8 cellular contexts compared by ENCODE assay signal in the genomic region with DNA sequence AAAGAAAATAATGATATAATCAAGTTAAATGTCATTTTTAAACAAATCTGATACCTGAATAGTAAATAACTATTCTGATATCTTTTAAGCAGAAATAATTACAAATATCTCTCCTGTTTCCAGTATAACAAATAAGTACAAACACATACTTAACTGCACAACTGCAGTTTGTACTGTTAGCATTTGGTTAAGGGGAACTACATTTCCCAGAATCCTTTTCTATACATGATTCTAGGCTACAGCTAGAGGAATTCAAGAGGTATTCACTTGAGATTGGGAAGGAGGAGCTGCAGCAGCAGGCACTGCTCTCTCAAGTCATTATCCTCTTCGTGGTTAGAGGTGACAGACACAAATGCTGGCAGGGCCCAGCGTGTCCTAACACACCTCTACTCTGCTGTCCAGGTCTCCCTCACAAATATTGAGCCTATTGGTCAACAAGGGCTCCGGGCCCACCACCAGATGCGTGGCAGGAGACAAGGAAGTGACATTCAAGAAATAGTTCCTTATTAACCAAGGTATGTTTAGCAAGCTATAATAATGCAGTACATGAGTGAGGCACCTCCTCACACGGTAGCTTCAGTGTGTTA.
DNase-seq lines count a peak whose midpoint lies in the region; ATAC-seq, FAIRE-seq and TF ChIP-seq lines count a peak whose summit lies in the region.

No MANE protein-coding gene starts in this region.

- H3K9me3 ChIP-seq in K562 (replicated peaks; ENCODE audit: control insufficient read depth, insufficient read depth, low read depth, low read length): no peaks in the 10 kb centered on the region; the same call in 1 of the 2 replicates

- peaks cover 16% of the 10 kb centered on the region for H3K36me3 Mint-ChIP-seq in memory B cell

- no peak; a peak in 1 of 4 replicates for TF ChIP-seq RAD21 in K562 (CRISPR knock-in tag; conservative IDR thresholded peaks at IDR 0.05 in 1 of 2, IDR thresholded peaks at IDR 0.05 in 1 of 2)

- peak overlapping the region in 1 of 2 experiments; percentile 51; a peak in 2 of 4 replicates for H3K9ac ChIP-seq in K562 (ENCODE audit: insufficient read depth in 1 of 2, low read depth in 2 of 2, low read length in 2 of 2)

- peak overlapping the region; percentile 66 for H2AFZ ChIP-seq in K562 (ENCODE audit: low read depth, low read length)

- H3K27ac ChIP-seq in K562 (ENCODE audit: extremely low read depth, low read depth, low read length): peak overlapping the region; percentile 65

- in situ Hi-C loops in K562 (cut with MboI): no loop called here

- FAIRE-seq in K562 (lab: Jason Lieb, UNC): peak; percentile 69

- BruUV-seq in K562 (replicated peaks; lab: Mats Ljungman, UMichigan): TSS peak; percentile 87

- peaks cover 3% of the 10 kb centered on the region; the same call in 1 of the 3 replicates for H3K79me2 ChIP-seq in K562 (ENCODE audit: control insufficient read depth, insufficient read depth, low read length)

- TF ChIP-seq POLR2A in K562 (conservative IDR thresholded peaks at IDR 0.05): no peak

- no peaks in the 10 kb centered on the region for H3K27me3 Mint-ChIP-seq in memory B cell

- peak overlapping the region; percentile 56 for H3K4me2 ChIP-seq in K562 (ENCODE audit: insufficient read depth, low read length)

- H4K20me1 ChIP-seq in K562 (replicated peaks; ENCODE audit: control insufficient read depth, insufficient read depth, low read length): no peaks in the 10 kb centered on the region

- no peaks in the 10 kb centered on the region for H3K27me3 ChIP-seq in K562 (ENCODE audit: control insufficient read depth in 2 of 2, insufficient read depth in 2 of 2, low read length in 2 of 2)

- H3K4me3 Mint-ChIP-seq in memory B cell: no peak overlapping the region

- TF ChIP-seq CTCF in K562 (IDR thresholded peaks at IDR 0.05 in 2 of 3, conservative IDR thresholded peaks at IDR 0.05 in 1 of 3; ENCODE audit: insufficient read depth in 2 of 3, low read depth in 1 of 3, low read length in 3 of 3): no peak

- peaks cover 10 to 33% of the 10 kb centered on the region in 2 experiments for H3K4me1 ChIP-seq in K562 (replicated peaks in 1 of 2; ENCODE audit: control insufficient read depth in 2 of 2, insufficient read depth in 2 of 2, low read length in 2 of 2)

- H3K9me3 Mint-ChIP-seq in memory B cell: no peaks in the 10 kb centered on the region

- no peak for TF ChIP-seq EP300 in K562 (IDR thresholded peaks at IDR 0.05; ENCODE audit: low read length)

- WGBS in K562 (ENCODE audit: insufficient coverage, low coverage, missing lambda C conversion rate): 66% methylated on average over 5 of the region's 5 CpGs

- H3K4me1 Mint-ChIP-seq in memory B cell: peaks cover 48% of the 10 kb centered on the region

- POLR2A ChIA-PET in K562 (lab: Yijun Ruan, JAX): interaction anchor here (0.7 to 1.5 kb wide), 4 partner anchors 15 to 211 kb away, joined by 3 to 8 read pairs (median 4); no protein-coding TSS in a partner anchor

- peak; percentile 54 for DNase-seq in DMS53 (lab: John Stamatoyannopoulos, UW)
- DNase-seq in NCI-H187 (lab: John Stamatoyannopoulos, UW): peak; percentile 3 to 33
- peak; percentile 45 to 72 (median 60) for DNase-seq in K562 (ENCODE audit: extremely low read depth in 1 of 4, low spot score in 3 of 4)
- DNase-seq in memory B cell (ENCODE audit: low spot score in 2 of 2): peak in 1 of 2 donors; percentile 13
- no peak for DNase-seq in NCI-H526 treated with DMSO at 0.1 percent for 48 hours (lab: John Stamatoyannopoulos, UW)
- no peak for DNase-seq in GOT3 (lab: John Stamatoyannopoulos, UW)
- no peak for DNase-seq in stimulated activated naive CD4-positive, alpha-beta T cell treated with Interleukin-2 at 50 U/mL for 16 hours (lab: John Stamatoyannopoulos, UW)

- H3K9me1 ChIP-seq in K562 (ENCODE audit: control insufficient read depth, insufficient read depth, low read length): no peaks in the 10 kb centered on the region

- CTCF ChIA-PET in K562 (lab: Yijun Ruan, JAX; ENCODE audit: low intra/inter-chr PET ratio): interaction anchor here (1.3 kb wide), 2 partner anchors 231 to 351 kb away, joined by 3 to 5 read pairs; no protein-coding TSS in a partner anchor

- peaks cover 4% of the 10 kb centered on the region; the same call in 1 of the 3 replicates for H3K36me3 ChIP-seq in K562 (ENCODE audit: control insufficient read depth, insufficient read depth, low read length)

- no peak overlapping the region for H3K4me3 ChIP-seq in K562

- H3K27ac Mint-ChIP-seq in memory B cell: peak overlapping the region; percentile 63

- ATAC-seq in K562 (peak; percentile 79), memory B cell (ENCODE audit: low read depth) (peak; percentile 14), GM21723 (IDR thresholded peaks at IDR 0.05; ENCODE audit: unreplicated experiment) (no peak)

- intact Hi-C loops in K562 (cut with micrococcal nuclease): loop anchor here (1.0 kb wide), 1 partner anchor 35 kb away; no protein-coding TSS in a partner anchor

TF ChIP-seq in K562, 482 proteins besides CTCF, POLR2A, EP300 and RAD21 (continues in another document):
- TF ChIP-seq FOXJ3 (CRISPR knock-in tag; IDR thresholded peaks at IDR 0.05) (no peak), CREM (IDR thresholded peaks at IDR 0.05; ENCODE audit: low read depth) (0 out of 2 replicates have a peak, but pooled peaks have one; percentile 15), SIN3B (IDR thresholded peaks at IDR 0.05; ENCODE audit: low read depth) (no peak), FOSL1 (tag; conservative IDR thresholded peaks at IDR 0.05) (0 out of 2 replicates have a peak, but pooled peaks have one; percentile 11), ZNF589 (CRISPR knock-in tag; IDR thresholded peaks at IDR 0.05; ENCODE audit: low read depth) (0 out of 2 replicates have a peak, but pooled peaks have one; percentile 15), DACH1 (IDR thresholded peaks at IDR 0.05; ENCODE audit: partially characterized antibody) (peak; percentile 11)
- TF ChIP-seq, protein P1, sequence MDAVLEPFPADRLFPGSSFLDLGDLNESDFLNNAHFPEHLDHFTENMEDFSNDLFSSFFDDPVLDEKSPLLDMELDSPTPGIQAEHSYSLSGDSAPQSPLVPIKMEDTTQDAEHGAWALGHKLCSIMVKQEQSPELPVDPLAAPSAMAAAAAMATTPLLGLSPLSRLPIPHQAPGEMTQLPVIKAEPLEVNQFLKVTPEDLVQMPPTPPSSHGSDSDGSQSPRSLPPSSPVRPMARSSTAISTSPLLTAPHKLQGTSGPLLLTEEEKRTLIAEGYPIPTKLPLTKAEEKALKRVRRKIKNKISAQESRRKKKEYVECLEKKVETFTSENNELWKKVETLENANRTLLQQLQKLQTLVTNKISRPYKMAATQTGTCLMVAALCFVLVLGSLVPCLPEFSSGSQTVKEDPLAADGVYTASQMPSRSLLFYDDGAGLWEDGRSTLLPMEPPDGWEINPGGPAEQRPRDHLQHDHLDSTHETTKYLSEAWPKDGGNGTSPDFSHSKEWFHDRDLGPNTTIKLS (IDR thresholded peaks at IDR 0.05; ENCODE audit: borderline replicate concordance, low read depth): peak; percentile 61; the same call in 1 of the 2 replicates
- TF ChIP-seq, protein P2, sequence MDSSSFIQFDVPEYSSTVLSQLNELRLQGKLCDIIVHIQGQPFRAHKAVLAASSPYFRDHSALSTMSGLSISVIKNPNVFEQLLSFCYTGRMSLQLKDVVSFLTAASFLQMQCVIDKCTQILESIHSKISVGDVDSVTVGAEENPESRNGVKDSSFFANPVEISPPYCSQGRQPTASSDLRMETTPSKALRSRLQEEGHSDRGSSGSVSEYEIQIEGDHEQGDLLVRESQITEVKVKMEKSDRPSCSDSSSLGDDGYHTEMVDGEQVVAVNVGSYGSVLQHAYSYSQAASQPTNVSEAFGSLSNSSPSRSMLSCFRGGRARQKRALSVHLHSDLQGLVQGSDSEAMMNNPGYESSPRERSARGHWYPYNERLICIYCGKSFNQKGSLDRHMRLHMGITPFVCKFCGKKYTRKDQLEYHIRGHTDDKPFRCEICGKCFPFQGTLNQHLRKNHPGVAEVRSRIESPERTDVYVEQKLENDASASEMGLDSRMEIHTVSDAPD (CRISPR knock-in tag; IDR thresholded peaks at IDR 0.05): no peak
- TF ChIP-seq, protein P3, sequence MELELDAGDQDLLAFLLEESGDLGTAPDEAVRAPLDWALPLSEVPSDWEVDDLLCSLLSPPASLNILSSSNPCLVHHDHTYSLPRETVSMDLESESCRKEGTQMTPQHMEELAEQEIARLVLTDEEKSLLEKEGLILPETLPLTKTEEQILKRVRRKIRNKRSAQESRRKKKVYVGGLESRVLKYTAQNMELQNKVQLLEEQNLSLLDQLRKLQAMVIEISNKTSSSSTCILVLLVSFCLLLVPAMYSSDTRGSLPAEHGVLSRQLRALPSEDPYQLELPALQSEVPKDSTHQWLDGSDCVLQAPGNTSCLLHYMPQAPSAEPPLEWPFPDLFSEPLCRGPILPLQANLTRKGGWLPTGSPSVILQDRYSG (tag; conservative IDR thresholded peaks at IDR 0.05; ENCODE audit: low read depth): no peak
- TF ChIP-seq, protein P4, sequence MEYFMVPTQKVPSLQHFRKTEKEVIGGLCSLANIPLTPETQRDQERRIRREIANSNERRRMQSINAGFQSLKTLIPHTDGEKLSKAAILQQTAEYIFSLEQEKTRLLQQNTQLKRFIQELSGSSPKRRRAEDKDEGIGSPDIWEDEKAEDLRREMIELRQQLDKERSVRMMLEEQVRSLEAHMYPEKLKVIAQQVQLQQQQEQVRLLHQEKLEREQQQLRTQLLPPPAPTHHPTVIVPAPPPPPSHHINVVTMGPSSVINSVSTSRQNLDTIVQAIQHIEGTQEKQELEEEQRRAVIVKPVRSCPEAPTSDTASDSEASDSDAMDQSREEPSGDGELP (CRISPR knock-in tag; IDR thresholded peaks at IDR 0.05; ENCODE audit: borderline replicate concordance): 0 out of 2 replicates have a peak, but pooled peaks have one; percentile 17

Comparison
In these comparisons a context has a peak if more than half of its experiments do, and no peak if none do; other contexts are left out.
1. DNase-seq: peak in DMS53 (single experiment), NCI-H187 (2 of 2) and K562 (4 of 4); none in NCI-H526 treated with DMSO at 0.1 percent for 48 hours (single experiment), GOT3 (single experiment) and stimulated activated naive CD4-positive, alpha-beta T cell treated with Interleukin-2 at 50 U/mL for 16 hours (single experiment).